In genomic region chr14:34013714-34014055, GRCh38 we compare ENCODE assay signal across 10 cellular contexts.
DNase-seq lines count a peak whose midpoint lies in the region; ATAC-seq lines count a peak whose summit lies in the region.
"Had no signal": no experiment of that assay in that cellular context is flagged by ENCODE, and none has a peak within 500 bp of the region (broad histone marks: within the 10 kb centered on the region; RNA-seq: fewer than 3 reads in every experiment).

No MANE protein-coding gene starts in this region.

- H3K36me3 Mint-ChIP-seq in T-helper 1 cell treated with Interleukin-12 subunit alpha and Interleukin-12 subunit beta and Interleukin-4 antibody, amounts not matched to agents 30 μg/mL and 1 μg/mL, for 36 hours (ENCODE audit: low read depth): peaks cover 21% of the 10 kb centered on the region

- H3K4me3 Mint-ChIP-seq in T-helper 1 cell treated with Interleukin-12 subunit alpha and Interleukin-12 subunit beta and Interleukin-4 antibody, amounts not matched to agents 30 μg/mL and 1 μg/mL, for 36 hours: peak overlapping the region; percentile 51

- peak; percentile 49 for ATAC-seq in GM18498 (IDR thresholded peaks at IDR 0.05; ENCODE audit: unreplicated experiment)
- ATAC-seq in GM21367 (IDR thresholded peaks at IDR 0.05; ENCODE audit: unreplicated experiment): peak; percentile 45
- ATAC-seq in HG03432 (IDR thresholded peaks at IDR 0.05; ENCODE audit: unreplicated experiment): peak; percentile 38

- H3K4me1 Mint-ChIP-seq in T-helper 1 cell treated with Interleukin-12 subunit alpha and Interleukin-12 subunit beta and Interleukin-4 antibody, amounts not matched to agents 30 μg/mL and 1 μg/mL, for 36 hours (ENCODE audit: low read depth): peaks cover 38% of the 10 kb centered on the region

- peaks cover 3% of the 10 kb centered on the region for H3K27me3 Mint-ChIP-seq in T-helper 1 cell treated with Interleukin-12 subunit alpha and Interleukin-12 subunit beta and Interleukin-4 antibody, amounts not matched to agents 30 μg/mL and 1 μg/mL, for 36 hours (ENCODE audit: low read depth)

- DNase-seq in cerebellar cortex (ENCODE audit: low spot score) (no peak), H4 (ENCODE audit: low spot score) (no peak), AG08396 (ENCODE audit: low spot score) (no peak)
- DNase-seq in activated naive CD4-positive, alpha-beta T cell treated with anti-CD3 and anti-CD28 coated beads, Interleukin-2, amount 50 U/mL, for 16 hours: no peak
- DNase-seq: NCI-H1092; stimulated activated naive CD4-positive, alpha-beta T cell treated with Interleukin-2 at 50 U/mL for 16 hours had no signal

- H3K27ac Mint-ChIP-seq in T-helper 1 cell treated with Interleukin-12 subunit alpha and Interleukin-12 subunit beta and Interleukin-4 antibody, amounts not matched to agents 30 μg/mL and 1 μg/mL, for 36 hours: peak overlapping the region; percentile 77

- peaks cover 15% of the 10 kb centered on the region for H3K9me3 Mint-ChIP-seq in T-helper 1 cell treated with Interleukin-12 subunit alpha and Interleukin-12 subunit beta and Interleukin-4 antibody, amounts not matched to agents 30 μg/mL and 1 μg/mL, for 36 hours
